ENCODE assay signal across 8 cellular contexts in genomic region chr3:25441234-25441856, GRCh38. TPM values are rescaled to one million over a fixed set of nuclear protein-coding genes. Genes with fewer than 3 reads are reported as not detected.
DNase-seq lines count a peak whose midpoint lies in the region; ATAC-seq and TF ChIP-seq lines count a peak whose summit lies in the region.

No MANE protein-coding gene starts in this region.

- TF ChIP-seq CTCF in GM12864 (IDR thresholded peaks at IDR 0.05; ENCODE audit: low read depth, low read length, missing control alignments), result peak; percentile 92
- TF ChIP-seq CTCF in NB4 (IDR thresholded peaks at IDR 0.05; ENCODE audit: low read depth, low read length), result peak; percentile 81
- peak; percentile 77 for TF ChIP-seq CTCF in choroid plexus epithelial cell (conservative IDR thresholded peaks at IDR 0.05; ENCODE audit: low read depth, low read length)
- peak; percentile 48 for TF ChIP-seq CTCF in psoas muscle (IDR thresholded peaks at IDR 0.05)

- intact Hi-C loops in psoas muscle (cut with DNase I), result loop anchor here (5.0 kb wide), 1 partner anchor 151 kb away; no protein-coding TSS in a partner anchor

- TF ChIP-seq POLR2A in NB4 (IDR thresholded peaks at IDR 0.05; ENCODE audit: extremely low read depth, insufficient read length), result no peak

- no peaks in the 10 kb centered on the region for H3K27me3 ChIP-seq in psoas muscle (ENCODE audit: insufficient read depth in 3 of 3, low read length in 2 of 3)

- no peaks in the 10 kb centered on the region for H3K4me1 ChIP-seq in psoas muscle

- H3K4me3 ChIP-seq in GM12864 (ENCODE audit: low read depth, low read length), result no peak overlapping the region
- no peak overlapping the region for H3K4me3 ChIP-seq in NB4 (ENCODE audit: low read depth, low read length)
- no peak overlapping the region for H3K4me3 ChIP-seq in choroid plexus epithelial cell (ENCODE audit: low read depth, low read length)
- no peak overlapping the region for H3K4me3 ChIP-seq in psoas muscle

- no peaks in the 10 kb centered on the region for H3K36me3 ChIP-seq in psoas muscle (ENCODE audit: insufficient read depth in 1 of 2, low read depth in 1 of 2)

- no peaks in the 10 kb centered on the region for H3K9me3 ChIP-seq in psoas muscle

- H3K27ac ChIP-seq in psoas muscle (no peak overlapping the region), caudate nucleus (ENCODE audit: low read depth, low read length) (no peak overlapping the region)

- 95 to 97% (median 96%) methylated on average over 17 of the region's 17 CpGs for WGBS in psoas muscle, 3 donors

- peak in 2 of 4 donors; percentile 56 to 59 for ATAC-seq in psoas muscle
- ATAC-seq in HG03025 (IDR thresholded peaks at IDR 0.05; ENCODE audit: low FRiP score, unreplicated experiment), result no peak
- no peak for ATAC-seq in GM18868 (IDR thresholded peaks at IDR 0.05; ENCODE audit: unreplicated experiment)

- DNase-seq in GM12864 (ENCODE audit: low read depth), result no peak
- DNase-seq in NB4 (ENCODE audit: low read depth), result peak; percentile 38
- DNase-seq in choroid plexus epithelial cell (ENCODE audit: low read depth), result no peak
- DNase-seq in psoas muscle, result peak; percentile 19 to 61
- DNase-seq in caudate nucleus (lab: John Stamatoyannopoulos, UW), result no peak
- DNase-seq in NOMO-1 (lab: John Stamatoyannopoulos, UW; ENCODE audit: unreplicated experiment in 2 of 2), result no peak

RNA-seq across cellular contexts. Expression of gene RARB, which starts 13.3 kb away (rescaled TPM):
- 1 to 10 TPM; 1.3 to 5.4 (median 1.9) TPM for total RNA-seq in psoas muscle
- polyA plus RNA-seq in psoas muscle, result 1 to 10 TPM; 1.1 to 2.0 (median 1.9) TPM

Comparison
In these comparisons a context has a peak if more than half of its experiments do, and no peak if none do; other contexts are left out.
1. DNase-seq: peak in NB4 (single experiment) and psoas muscle (2 of 2); none in GM12864 (single experiment), choroid plexus epithelial cell (single experiment), caudate nucleus (0 of 61) and NOMO-1 (0 of 2).
2. Peak in every context shown above with its lines, with median percentiles within 50 percentile points of each other: CTCF ChIP-seq.